ENCODE assay signal across 8 cellular contexts in genomic region chr2:42569116-42569711, GRCh38. TPM values are rescaled to one million over a fixed set of nuclear protein-coding genes. Genes with fewer than 3 reads are reported as not detected.
DNase-seq lines count a peak whose midpoint lies in the region; ATAC-seq and TF ChIP-seq lines count a peak whose summit lies in the region.

No MANE protein-coding gene starts in this region.

- H3K4me3 ChIP-seq in foreskin fibroblast (ENCODE audit: low read depth in 1 of 2, low read length in 2 of 2): peak overlapping the region; percentile 63 to 69

- TF ChIP-seq CTCF in foreskin fibroblast (IDR thresholded peaks at IDR 0.05; ENCODE audit: low read depth, low read length): no peak
- no peak for TF ChIP-seq CTCF in neural crest cell (conservative IDR thresholded peaks at IDR 0.05)

- DNase-seq in Ammon's horn (ENCODE audit: low spot score) (peak; percentile 38), GM19238 (ENCODE audit: insufficient read length, low spot score) (peak; percentile 35), NCI-H1417 (lab: John Stamatoyannopoulos, UW) (peak; percentile 57 to 90 (median 70)), foreskin fibroblast (peak; percentile 11 to 59), neural crest cell (ENCODE audit: low read depth, low spot score) (peak; percentile 3)
- peak; percentile 41 to 48 for DNase-seq in activated T-cell treated with anti-CD3 and anti-CD28 coated beads, Interleukin-2, amount 50 U/mL, for 48 hours

- no peaks in the 10 kb centered on the region for H3K9me3 Mint-ChIP-seq in neural crest cell

- H3K27me3 Mint-ChIP-seq in neural crest cell (ENCODE audit: low read depth): no peaks in the 10 kb centered on the region

- peaks cover 22% of the 10 kb centered on the region for H3K4me1 Mint-ChIP-seq in neural crest cell

- ATAC-seq in HG02870 (IDR thresholded peaks at IDR 0.05; ENCODE audit: unreplicated experiment): no peak
- no peak for ATAC-seq in HG02981 (IDR thresholded peaks at IDR 0.05; ENCODE audit: unreplicated experiment)

- H3K36me3 Mint-ChIP-seq in neural crest cell (ENCODE audit: low read depth): peaks cover 5% of the 10 kb centered on the region

- peak overlapping the region; percentile 95 for H3K4me3 Mint-ChIP-seq in neural crest cell

- H3K27ac Mint-ChIP-seq in neural crest cell (ENCODE audit: unreplicated experiment): peak overlapping the region; percentile 98

RNA-seq across cellular contexts. Expression of gene MTA3, which starts 0.8 kb away (rescaled TPM):
- total RNA-seq in neural crest cell: 62.3 and 63.8 TPM in 2 replicates

Comparison
In these comparisons a context has a peak if more than half of its experiments do, and no peak if none do; other contexts are left out.
1. DNase-seq: peak in every context shown above with its lines; median percentile 70 in NCI-H1417; 44 in activated T-cell treated with anti-CD3 and anti-CD28 coated beads, Interleukin-2, amount 50 U/mL, for 48 hours; 38 in Ammon's horn; 35 in GM19238; 35 in foreskin fibroblast; 3 in neural crest cell.